In the genomic region with DNA sequence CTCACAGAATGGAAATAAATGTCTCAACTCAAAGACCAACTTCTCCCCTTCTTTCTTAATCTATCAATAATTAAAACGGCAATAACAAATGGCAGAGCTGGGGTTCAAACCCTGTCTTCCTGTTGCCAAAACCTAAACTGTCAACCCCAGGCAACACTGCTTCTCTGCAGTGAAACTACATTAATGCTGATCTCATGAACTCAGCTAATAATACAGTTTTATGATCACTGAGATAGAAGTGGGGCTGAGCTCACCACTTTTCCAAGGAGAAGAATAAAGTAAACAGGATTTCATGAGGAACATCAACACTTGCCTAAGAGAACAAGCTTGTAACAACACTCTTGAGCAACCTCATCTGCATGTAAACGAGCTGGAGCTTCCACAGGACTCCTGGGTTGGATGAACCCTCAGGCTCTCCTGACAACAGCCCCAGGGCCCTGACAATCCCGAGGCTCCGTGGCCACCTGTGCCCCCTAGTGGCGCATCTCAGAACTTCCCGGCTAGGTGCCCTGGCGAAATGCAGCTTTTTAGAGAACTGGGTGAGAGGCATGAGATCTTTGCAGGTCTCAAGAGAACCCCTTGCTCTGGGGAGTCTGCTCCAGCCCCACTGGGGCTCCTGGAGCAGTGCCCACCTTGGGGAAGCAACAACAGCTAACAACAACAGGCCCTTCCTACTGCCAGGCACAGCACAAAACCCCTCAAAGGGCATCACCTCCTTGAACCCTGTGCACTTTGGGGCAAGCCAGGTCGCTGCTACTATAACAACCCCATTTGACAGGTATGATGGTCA, we compare ENCODE assay signal across 8 cellular contexts.
A peak's percentile ranks its signal among the peaks of the same experiment; 100 is the strongest.
DNase-seq lines count a peak whose midpoint lies in the region; ATAC-seq and TF ChIP-seq lines count a peak whose summit lies in the region.

No MANE protein-coding gene starts in this region.

- H3F3A ChIP-seq in PC-3 (ENCODE audit: low read length, unreplicated experiment): no peaks in the 10 kb centered on the region

- H3K79me2 ChIP-seq in PC-3 (ENCODE audit: low read length) (no peaks in the 10 kb centered on the region), fibroblast of lung (ENCODE audit: control insufficient read depth, insufficient read depth, low read length) (no peaks in the 10 kb centered on the region)

- no peak overlapping the region for H3K27ac Mint-ChIP-seq in neural crest cell (ENCODE audit: unreplicated experiment)

- H3K4me2 ChIP-seq in PC-3 (ENCODE audit: low read length) (no peak overlapping the region), fibroblast of lung (ENCODE audit: extremely low read depth, insufficient read depth, low read length) (no peak overlapping the region)

- TF ChIP-seq POLR2A in stomach (IDR thresholded peaks at IDR 0.05): no peak

- H2AFZ ChIP-seq in PC-3 (ENCODE audit: low read length) (no peak overlapping the region), fibroblast of lung (ENCODE audit: low read length) (no peak overlapping the region)

- H3K36me3 ChIP-seq in PC-3 (ENCODE audit: low read depth, low read length) (no peaks in the 10 kb centered on the region), fibroblast of lung (ENCODE audit: control insufficient read depth, insufficient read depth, low read length) (no peaks in the 10 kb centered on the region), stomach (no peaks in the 10 kb centered on the region)

- intact Hi-C loops in PC-3 (cut with micrococcal nuclease) (loop anchor here (1.0 kb wide), 1 partner anchor 87 kb away; no protein-coding TSS in a partner anchor), stomach (cut with DNase I; ENCODE audit: low total_unique reads) (loop anchor here (5.0 kb wide), 1 partner anchor 89 kb away; no protein-coding TSS in a partner anchor)

- POLR2A ChIA-PET in PC-3 (lab: Charles Lee; ENCODE audit: unreplicated experiment): no interaction called here

- H3K27ac ChIP-seq in PC-3 (ENCODE audit: low read length) (no peak overlapping the region), fibroblast of lung (ENCODE audit: insufficient read depth, low read length) (no peak overlapping the region), stomach (peak overlapping the region in 4 of 5 donors; percentile 35 to 73 (median 61))

- H3K4me3 ChIP-seq in PC-3 (ENCODE audit: low read length): no peak overlapping the region
- H3K4me3 ChIP-seq in fibroblast of lung (replicated peaks in 1 of 4; ENCODE audit: control extremely low read depth in 1 of 4, insufficient read depth in 1 of 4, low read depth in 3 of 4, low read length in 4 of 4): no peak overlapping the region
- H3K4me3 ChIP-seq in stomach: no peak overlapping the region

- DNase-seq in AG09319 (ENCODE audit: extremely low read depth, low read depth) (no peak), PC-3 (peak; percentile 64), fibroblast of lung (ENCODE audit: low read depth in 2 of 2) (peak; percentile 48 to 78), neural crest cell (ENCODE audit: low read depth, low spot score) (peak; percentile 77), stomach (peak; percentile 82)
- DNase-seq in activated T-cell treated with anti-CD3 and anti-CD28 coated beads, Interleukin-2, amount 50 U/mL, for 4 hours: peak; percentile 75

- H3K4me3 Mint-ChIP-seq in activated T-cell treated with anti-CD3 and anti-CD28 coated beads, Interleukin-2, amount 50 U/mL, for 4 hours: no peak overlapping the region
- H3K4me3 Mint-ChIP-seq in neural crest cell: no peak overlapping the region

- WGBS in stomach, 5 donors: 17 to 22% (median 18%) methylated on average over 7 to 8 of the region's 8 CpGs

- H3K9ac ChIP-seq in PC-3 (ENCODE audit: low read length): no peak overlapping the region
- no peak overlapping the region for H3K9ac ChIP-seq in fibroblast of lung (ENCODE audit: insufficient read depth, low read length)

- TF ChIP-seq EP300 in stomach (IDR thresholded peaks at IDR 0.05): no peak

- H3K27me3 ChIP-seq in PC-3 (ENCODE audit: low read length): no peaks in the 10 kb centered on the region
- H3K27me3 ChIP-seq in fibroblast of lung (ENCODE audit: control insufficient read depth, insufficient read depth, low read length): no peaks in the 10 kb centered on the region
- H3K27me3 ChIP-seq in stomach: no peaks in the 10 kb centered on the region

- no TSS peak for BruUV-seq in PC-3 (replicated peaks; lab: Mats Ljungman, UMichigan)

- ATAC-seq in GM18867 (IDR thresholded peaks at IDR 0.05; ENCODE audit: unreplicated experiment) (peak; percentile 68), HG03442 (IDR thresholded peaks at IDR 0.05; ENCODE audit: unreplicated experiment) (peak; percentile 78), PC-3 (peak; percentile 77)
- peak; percentile 84 to 93 for ATAC-seq in activated T-cell treated with anti-CD3 and anti-CD28 coated beads, Interleukin-2, amount 50 U/mL, for 4 hours

- no peaks in the 10 kb centered on the region for H3K36me3 Mint-ChIP-seq in activated T-cell treated with anti-CD3 and anti-CD28 coated beads, Interleukin-2, amount 50 U/mL, for 4 hours (ENCODE audit: insufficient read depth)
- H3K36me3 Mint-ChIP-seq in neural crest cell (ENCODE audit: low read depth): no peaks in the 10 kb centered on the region

- H3K9me3 ChIP-seq in PC-3 (ENCODE audit: low read length) (no peaks in the 10 kb centered on the region), fibroblast of lung (ENCODE audit: control insufficient read depth, insufficient read depth, low read depth, low read length) (no peaks in the 10 kb centered on the region), stomach (no peaks in the 10 kb centered on the region)

- H3K4me1 Mint-ChIP-seq in activated T-cell treated with anti-CD3 and anti-CD28 coated beads, Interleukin-2, amount 50 U/mL, for 4 hours (ENCODE audit: low read depth): no peaks in the 10 kb centered on the region
- peaks cover 15% of the 10 kb centered on the region for H3K4me1 Mint-ChIP-seq in neural crest cell

- CTCF ChIA-PET in PC-3 (lab: Charles Lee): interaction anchor here (0.6 to 1.6 kb wide), 2 partner anchors 87 to 206 kb away, joined by 4 to 5 read pairs; no protein-coding TSS in a partner anchor

- H3K9me2 ChIP-seq in PC-3 (replicated peaks; ENCODE audit: low read length): no peaks in the 10 kb centered on the region

- H4K20me1 ChIP-seq in PC-3 (ENCODE audit: low read length) (no peaks in the 10 kb centered on the region), fibroblast of lung (ENCODE audit: control insufficient read depth, extremely low read depth, insufficient read depth, low read length) (no peaks in the 10 kb centered on the region)

- no peaks in the 10 kb centered on the region for H3K9me3 Mint-ChIP-seq in activated T-cell treated with anti-CD3 and anti-CD28 coated beads, Interleukin-2, amount 50 U/mL, for 4 hours
- H3K9me3 Mint-ChIP-seq in neural crest cell: no peaks in the 10 kb centered on the region

- H3K4me1 ChIP-seq in PC-3 (ENCODE audit: insufficient read depth, low read length): no peaks in the 10 kb centered on the region
- peaks cover 5% of the 10 kb centered on the region for H3K4me1 ChIP-seq in fibroblast of lung (ENCODE audit: control insufficient read depth, extremely low read depth, insufficient read depth, low read length)
- peaks cover 0 to 22% (median 8%) of the 10 kb centered on the region in 4 donors for H3K4me1 ChIP-seq in stomach

- TF ChIP-seq CTCF in AG09319 (IDR thresholded peaks at IDR 0.05; ENCODE audit: low read depth, low read length): peak; percentile 97
- TF ChIP-seq CTCF in PC-3 (conservative IDR thresholded peaks at IDR 0.05; ENCODE audit: low read depth, low read length): peak; percentile 87
- peak; percentile 98 for TF ChIP-seq CTCF in fibroblast of lung (conservative IDR thresholded peaks at IDR 0.05 in 1 of 2, IDR thresholded peaks at IDR 0.05 in 1 of 2; ENCODE audit: low read depth in 1 of 2, low read length in 2 of 2)
- TF ChIP-seq CTCF in neural crest cell (conservative IDR thresholded peaks at IDR 0.05): peak; percentile 88
- peak in 6 of 7 experiments; percentile 40 to 99 (median 94) for TF ChIP-seq CTCF in stomach (IDR thresholded peaks at IDR 0.05)

- no peaks in the 10 kb centered on the region for H3K27me3 Mint-ChIP-seq in activated T-cell treated with anti-CD3 and anti-CD28 coated beads, Interleukin-2, amount 50 U/mL, for 4 hours (ENCODE audit: low read depth)
- H3K27me3 Mint-ChIP-seq in neural crest cell (ENCODE audit: low read depth): peaks cover 7% of the 10 kb centered on the region

Comparison
In these comparisons a context has a peak if more than half of its experiments do, and no peak if none do; other contexts are left out.
1. H3K27ac ChIP-seq: peak in stomach (4 of 5); none in PC-3 (single experiment) and fibroblast of lung (single experiment).
2. Peak in every context shown above with its lines, with median percentiles within 50 percentile points of each other: CTCF ChIP-seq and ATAC-seq.